In the genomic region with DNA sequence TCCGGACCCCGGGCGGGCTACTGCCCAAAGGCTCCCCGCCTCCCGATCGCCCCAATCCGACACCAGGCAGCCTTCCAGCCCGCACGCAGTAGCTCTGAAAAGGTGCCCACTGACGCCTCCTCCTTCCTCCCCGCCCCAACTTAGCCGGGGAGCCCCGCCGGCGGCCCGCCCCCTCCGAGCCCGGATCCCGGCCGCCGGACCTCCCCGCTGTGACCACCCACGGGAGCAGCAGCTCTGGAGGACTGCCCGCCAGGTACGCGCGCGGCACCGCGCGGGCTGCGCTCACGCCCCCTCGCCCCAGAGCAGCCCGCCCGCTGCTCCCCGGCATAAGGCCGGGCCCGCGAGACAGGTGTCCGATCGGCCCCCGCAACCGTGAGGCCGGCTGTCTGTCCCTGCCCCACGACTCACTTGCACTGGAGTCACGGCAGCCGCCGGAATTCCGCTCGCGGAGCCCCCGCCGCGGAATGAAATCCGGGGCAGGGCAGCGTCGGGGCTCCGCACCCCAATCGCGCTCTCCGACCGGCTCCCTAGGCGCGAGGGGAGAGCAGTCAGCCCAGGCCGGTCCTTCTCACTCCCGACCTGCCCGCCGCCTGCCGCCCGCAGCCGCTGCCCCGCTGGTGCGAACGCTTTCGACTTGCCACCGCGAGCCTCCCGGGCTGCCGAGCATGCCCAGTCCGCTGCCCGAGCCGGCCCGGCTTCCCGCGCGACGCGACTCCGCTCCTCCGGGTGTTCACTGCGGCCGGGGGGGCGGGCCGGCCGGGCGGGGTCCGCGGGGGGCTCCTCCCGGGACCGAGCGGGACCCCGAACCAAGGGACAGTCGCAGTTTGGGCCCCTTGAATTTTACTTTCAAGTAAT, we compare ENCODE assay signal across 8 cellular contexts. TPM values are rescaled to one million over a fixed set of nuclear protein-coding genes. Genes with fewer than 3 reads are reported as not detected.
A peak's percentile ranks its signal among the peaks of the same experiment; 100 is the strongest.
DNase-seq lines count a peak whose midpoint lies in the region; ATAC-seq and TF ChIP-seq lines count a peak whose summit lies in the region.

A gene (minus strand): TSS at position 658 of the 855 bp plus-strand sequence. CDS start 279,842 bp downstream, outside the sequence.

- peak within 1 kb of the TSS; percentile 92 for H4K91ac ChIP-seq in trophoblast cell (ENCODE audit: low read depth, low read length)

- H3K27ac ChIP-seq in adipose tissue (ENCODE audit: low read depth, low read length) (peak within 1 kb of the TSS; percentile 99), cardiac muscle cell (peak within 1 kb of the TSS; percentile 96), trophoblast cell (ENCODE audit: low read depth, low read length) (peak within 1 kb of the TSS; percentile 99), tibial nerve (peak within 1 kb of the TSS; percentile 96 to 100 (median 96))

- no peak within 1 kb of the TSS for H2BK12ac ChIP-seq in trophoblast cell (ENCODE audit: low read length)

- H3K4ac ChIP-seq in trophoblast cell (ENCODE audit: low read depth, low read length): peak within 1 kb of the TSS; percentile 80

- TF ChIP-seq POLR2A in tibial nerve (IDR thresholded peaks at IDR 0.05): peak; percentile 43 to 65

- H3K4me2 ChIP-seq in trophoblast cell (ENCODE audit: low read length): peak within 1 kb of the TSS; percentile 93

- 1% methylated on average over 97 to 104 of the region's 104 CpGs for WGBS in adipose tissue, 3 donors
- WGBS in trophoblast cell (ENCODE audit: extremely low coverage, insufficient coverage, insufficient read length): no CpG with 5 or more reads among the region's 104 CpGs
- WGBS in tibial nerve, 2 donors: 1% methylated on average over 29 to 40 of the region's 104 CpGs

- no peak within 1 kb of the TSS for H3K23ac ChIP-seq in trophoblast cell (ENCODE audit: low read length)

- H3K14ac ChIP-seq in trophoblast cell (ENCODE audit: low read length): peak within 1 kb of the TSS; percentile 96

- H3K9me3 ChIP-seq in ES-I3 (ENCODE audit: control insufficient read depth, insufficient read depth, low read length) (no peaks in the 10 kb centered on the region), cardiac muscle cell (ENCODE audit: low read depth) (no peaks in the 10 kb centered on the region), trophoblast cell (ENCODE audit: insufficient read depth, low read depth, low read length) (no peaks in the 10 kb centered on the region), tibial nerve (no peaks in the 10 kb centered on the region)

- peak within 1 kb of the TSS; percentile 96 for H3K18ac ChIP-seq in trophoblast cell (ENCODE audit: low read length)

- no peak for TF ChIP-seq EP300 in tibial nerve (IDR thresholded peaks at IDR 0.05)

- peak; percentile 23 for ATAC-seq in GM21825 (IDR thresholded peaks at IDR 0.05; ENCODE audit: unreplicated experiment)

- H3K9ac ChIP-seq in ES-I3 (ENCODE audit: low read depth, low read length): peak within 1 kb of the TSS; percentile 86
- H3K9ac ChIP-seq in trophoblast cell (ENCODE audit: low read length): peak within 1 kb of the TSS; percentile 89

- TF ChIP-seq CTCF in LNCaP clone FGC (IDR thresholded peaks at IDR 0.05; ENCODE audit: control insufficient read depth, extremely low read depth, insufficient read depth) (peak; percentile 10; the same call in 1 of the 2 replicates), cardiac muscle cell (IDR thresholded peaks at IDR 0.05; ENCODE audit: low read depth, low read length) (no peak), tibial nerve (IDR thresholded peaks at IDR 0.05) (peak in 1 of 5 experiments; percentile 23)

- peak within 1 kb of the TSS; percentile 89 for H3K4me3 ChIP-seq in LNCaP clone FGC (ENCODE audit: low read depth, low read length)
- peak within 1 kb of the TSS; percentile 89 for H3K4me3 ChIP-seq in cardiac muscle cell
- peak within 1 kb of the TSS; percentile 91 for H3K4me3 ChIP-seq in trophoblast cell (ENCODE audit: low read depth, low read length)
- H3K4me3 ChIP-seq in tibial nerve: peak within 1 kb of the TSS; percentile 83 to 94 (median 87)

- H3K79me1 ChIP-seq in trophoblast cell (ENCODE audit: low read length): peaks cover 14% of the 10 kb centered on the region

- H4K8ac ChIP-seq in trophoblast cell (ENCODE audit: low read depth, low read length): peak within 1 kb of the TSS; percentile 96

- H3K79me2 ChIP-seq in trophoblast cell (ENCODE audit: control insufficient read depth, insufficient read depth, low read length, poor library complexity): peaks cover 8% of the 10 kb centered on the region

- H2AFZ ChIP-seq in trophoblast cell (ENCODE audit: insufficient read depth, low read length, poor library complexity): peak within 1 kb of the TSS; percentile 96

- no peak within 1 kb of the TSS for H2AK5ac ChIP-seq in trophoblast cell (ENCODE audit: low read length)

- peak within 1 kb of the TSS; percentile 96 for H2BK5ac ChIP-seq in trophoblast cell (ENCODE audit: low read depth, low read length, poor library complexity)

- H4K12ac ChIP-seq in trophoblast cell (ENCODE audit: low read depth, low read length): peak within 1 kb of the TSS; percentile 89

- DNase-seq in LNCaP clone FGC (ENCODE audit: low read depth): no peak
- peak; percentile 64 for DNase-seq in T follicular helper cell (ENCODE audit: low read depth)
- peak; percentile 92 to 93 for DNase-seq in cardiac muscle cell (ENCODE audit: low read depth in 1 of 2, low spot score in 1 of 2)
- peak; percentile 83 to 89 for DNase-seq in trophoblast cell
- DNase-seq in tibial nerve (ENCODE audit: low spot score in 2 of 2): peak; percentile 69 to 73

- peaks cover 31% of the 10 kb centered on the region for H3K4me1 ChIP-seq in ES-I3 (ENCODE audit: insufficient read depth, low read length)
- H3K4me1 ChIP-seq in cardiac muscle cell (ENCODE audit: low read depth): peaks cover 7% of the 10 kb centered on the region
- H3K4me1 ChIP-seq in trophoblast cell (ENCODE audit: control insufficient read depth in 1 of 2, insufficient read depth in 2 of 2, low read length in 2 of 2): peaks cover 11 to 15% of the 10 kb centered on the region in 2 experiments
- H3K4me1 ChIP-seq in tibial nerve: peaks cover 0 to 41% (median 22%) of the 10 kb centered on the region in 4 donors

- H3K27me3 ChIP-seq in cardiac muscle cell (no peaks in the 10 kb centered on the region), trophoblast cell (ENCODE audit: insufficient read depth, low read length) (no peaks in the 10 kb centered on the region), tibial nerve (no peaks in the 10 kb centered on the region)

- H2BK120ac ChIP-seq in trophoblast cell (ENCODE audit: insufficient read depth, low read length, poor library complexity): peak within 1 kb of the TSS; percentile 94

- no peaks in the 10 kb centered on the region for H3K36me3 ChIP-seq in ES-I3 (ENCODE audit: insufficient read depth, low read length)
- H3K36me3 ChIP-seq in cardiac muscle cell: no peaks in the 10 kb centered on the region
- H3K36me3 ChIP-seq in trophoblast cell (ENCODE audit: control insufficient read depth in 1 of 2, insufficient read depth in 2 of 2, low read length in 2 of 2): no peaks in the 10 kb centered on the region
- no peaks in the 10 kb centered on the region for H3K36me3 ChIP-seq in tibial nerve

RNA-seq across cellular contexts. Expression of the gene that starts here (rescaled TPM):
- 10 to 100 TPM in 1 of 3 donors, 1 to 10 TPM in 2; 6.6 to 17.5 (median 8.4) TPM for polyA plus RNA-seq in adipose tissue
- 23.0 and 41.6 TPM in 2 replicates for total RNA-seq in cardiac muscle cell
- polyA plus RNA-seq in cardiac muscle cell: 12.1 and 29.1 TPM in 2 replicates
- polyA plus RNA-seq in trophoblast cell (2013): 12.3 and 14.2 TPM in 2 replicates
- total RNA-seq in tibial nerve: 100 to 1,000 TPM; 107 to 234 (median 134) TPM
